13 cellular contexts compared by ENCODE assay signal in genomic region chr14:60188115-60188514, GRCh38. TPM values are rescaled to one million over a fixed set of nuclear protein-coding genes. Genes with fewer than 3 reads are reported as not detected.
DNase-seq lines count a peak whose midpoint lies in the region; ATAC-seq, FAIRE-seq and TF ChIP-seq lines count a peak whose summit lies in the region.
"Had no signal": no experiment of that assay in that cellular context is flagged by ENCODE, and none has a peak within 500 bp of the region (broad histone marks: within the 10 kb centered on the region; RNA-seq: fewer than 3 reads in every experiment).

No MANE protein-coding gene starts in this region.

- RAD21 ChIA-PET in GM12878 (lab: Charles Lee; ENCODE audit: unreplicated experiment), result interaction anchor here (0.6 to 11.0 kb wide), 14 partner anchors 8 to 438 kb away, joined by 3 to 153 read pairs (median 4); no protein-coding TSS in a partner anchor

- no TSS peak for BruUV-seq in GM12878 (replicated peaks; lab: Mats Ljungman, UMichigan)

- intact Hi-C loops in GM12878 (cut with micrococcal nuclease; ENCODE audit: unreplicated experiment), result loop anchor here (1.0 to 5.0 kb wide), 2 partner anchors 139 to 374 kb away; no protein-coding TSS in a partner anchor
- intact Hi-C loops in stomach (cut with DNase I; ENCODE audit: low total_unique reads), result loop anchor here (10.0 kb wide), 1 partner anchor 123 kb away; no protein-coding TSS in a partner anchor
- intact Hi-C loops in posterior vena cava (cut with DNase I), result loop anchor here (5.0 to 10.0 kb wide), 2 partner anchors 123 to 221 kb away; no protein-coding TSS in a partner anchor

- TF ChIP-seq POLR2A in GM12878 (IDR thresholded peaks at IDR 0.05; ENCODE audit: low read depth, low read length) (no peak), tibial nerve (IDR thresholded peaks at IDR 0.05) (no peak), stomach (IDR thresholded peaks at IDR 0.05) (no peak)

- H3K4me3 ChIP-seq in cardiac muscle cell (no peak overlapping the region), right atrium auricular region (no peak overlapping the region), Loucy (ENCODE audit: low read length, poor library complexity, severe bottlenecking) (no peak overlapping the region), GM12878 (no peak overlapping the region), tibial nerve (no peak overlapping the region), stomach (no peak overlapping the region)
- H3K4me3 ChIP-seq: HAP-1 had no signal

- SMC1A ChIA-PET in GM12878 (lab: Charles Lee; ENCODE audit: uncharacterized antibody, unreplicated experiment), result interaction anchor here (0.7 to 12.2 kb wide), 16 partner anchors 10 to 969 kb away, joined by 3 to 199 read pairs (median 10); partner anchors contain the start of gene PPM1A

- FAIRE-seq in GM12878 (lab: Jason Lieb, UNC), result no peak

- H3K27ac ChIP-seq in cardiac muscle cell, result no peak overlapping the region
- H3K27ac ChIP-seq in right atrium auricular region, result no peak overlapping the region
- H3K27ac ChIP-seq in GM12878 (ENCODE audit: control insufficient read depth, insufficient read depth), result no peak overlapping the region
- H3K27ac ChIP-seq in tibial nerve, result no peak overlapping the region
- no peak overlapping the region for H3K27ac ChIP-seq in stomach

- no peaks in the 10 kb centered on the region for H3K79me2 ChIP-seq in Loucy (ENCODE audit: insufficient read depth, low read length)
- no peaks in the 10 kb centered on the region for H3K79me2 ChIP-seq in GM12878 (ENCODE audit: control insufficient read depth, insufficient read depth, low read length)

- 30% methylated on average over 3 of the region's 3 CpGs for WGBS in GM12878 (ENCODE audit: insufficient coverage, insufficient replicate concordance, low lambda C conversion rate, missing lambda C conversion rate)
- 40 to 53% methylated on average over 3 of the region's 3 CpGs for WGBS in tibial nerve, 2 donors
- 56 to 67% (median 58%) methylated on average over 3 of the region's 3 CpGs for WGBS in stomach, 5 donors

- H3K36me3 ChIP-seq in cardiac muscle cell (no peaks in the 10 kb centered on the region), right atrium auricular region (no peaks in the 10 kb centered on the region), Loucy (ENCODE audit: insufficient read depth, low read length) (no peaks in the 10 kb centered on the region), GM12878 (ENCODE audit: control insufficient read depth in 2 of 2, insufficient read depth in 2 of 2, low read length in 1 of 2) (no peaks in the 10 kb centered on the region), tibial nerve (no peaks in the 10 kb centered on the region), stomach (no peaks in the 10 kb centered on the region)
- H3K36me3 ChIP-seq: HAP-1 had no signal

- DNase-seq in cardiac muscle cell (ENCODE audit: low read depth in 1 of 2, low spot score in 1 of 2) (peak in 1 of 2 donors; percentile 15), right atrium auricular region (ENCODE audit: low spot score) (no peak), GM12878 (ENCODE audit: low read depth, low spot score) (no peak), tibial nerve (ENCODE audit: low spot score in 2 of 2) (no peak), stomach (no peak), posterior vena cava (ENCODE audit: low spot score) (no peak)
- no peak for DNase-seq in stimulated activated naive CD4-positive, alpha-beta T cell (lab: John Stamatoyannopoulos, UW)
- DNase-seq: CD4-positive, alpha-beta memory T cell; natural killer cell; NCI-H345; substantia nigra had no signal

- CTCF ChIA-PET in GM12878 (lab: Yijun Ruan, JAX), result interaction anchor here (0.6 to 12.5 kb wide), 23 partner anchors 9 to 1613 kb away, joined by 3 to 231 read pairs (median 5); partner anchors contain the start of gene DHRS7

- H3K4me2 ChIP-seq in Loucy (ENCODE audit: low read depth, low read length, poor library complexity, severe bottlenecking) (no peak overlapping the region), GM12878 (ENCODE audit: control insufficient read depth, insufficient read depth) (no peak overlapping the region)

- H3K9ac ChIP-seq in Loucy (ENCODE audit: low read depth, low read length, poor library complexity, severe bottlenecking), result no peak overlapping the region
- no peak overlapping the region for H3K9ac ChIP-seq in GM12878 (ENCODE audit: control insufficient read depth, insufficient read depth, low read length)

- H3K9me2 ChIP-seq in Loucy (replicated peaks; ENCODE audit: low read depth, low read length), result no peaks in the 10 kb centered on the region

- no peaks in the 10 kb centered on the region for H3K4me1 ChIP-seq in cardiac muscle cell (ENCODE audit: low read depth)
- H3K4me1 ChIP-seq in right atrium auricular region, result peaks cover 0 to 5% of the 10 kb centered on the region in 2 donors
- peaks cover 6% of the 10 kb centered on the region for H3K4me1 ChIP-seq in Loucy (ENCODE audit: insufficient read depth, low read length, poor library complexity, severe bottlenecking)
- H3K4me1 ChIP-seq in GM12878 (ENCODE audit: control insufficient read depth, insufficient read depth, low read length), result peaks cover 19% of the 10 kb centered on the region
- H3K4me1 ChIP-seq in tibial nerve, result peaks cover 0 to 9% (median 0%) of the 10 kb centered on the region in 4 donors
- H3K4me1 ChIP-seq in stomach, result peaks cover 0 to 27% (median 4%) of the 10 kb centered on the region in 4 donors

- no peak overlapping the region for H2AFZ ChIP-seq in Loucy (ENCODE audit: low read length)
- no peak overlapping the region for H2AFZ ChIP-seq in GM12878 (ENCODE audit: control insufficient read depth, low read depth, low read length)

- POLR2A ChIA-PET in GM12878 (lab: Charles Lee), result interaction anchor here (0.6 to 1.3 kb wide), 2 partner anchors 59 to 140 kb away, joined by 3 to 8 read pairs; no protein-coding TSS in a partner anchor

- H3F3A ChIP-seq in Loucy (ENCODE audit: low read depth), result no peaks in the 10 kb centered on the region

- TF ChIP-seq RAD21 in GM12878 (IDR thresholded peaks at IDR 0.05; ENCODE audit: insufficient read depth, low read depth, low read length), result peak; percentile 79

- in situ Hi-C loops in GM12878 (cut with MboI), result loop anchor here (5.0 kb wide), 4 partner anchors 126 to 556 kb away; no protein-coding TSS in a partner anchor

- TF ChIP-seq CTCF in cardiac muscle cell (IDR thresholded peaks at IDR 0.05; ENCODE audit: low read depth, low read length) (peak; percentile 9), right atrium auricular region (IDR thresholded peaks at IDR 0.05) (peak in 1 of 2 donors; percentile 25), Loucy (conservative IDR thresholded peaks at IDR 0.05; ENCODE audit: low read length) (peak; percentile 59), GM12878 (IDR thresholded peaks at IDR 0.05 in 2 of 3, conservative IDR thresholded peaks at IDR 0.05 in 1 of 3; ENCODE audit: control insufficient read depth in 2 of 3, extremely low read depth in 1 of 3, insufficient read depth in 1 of 3, low read depth in 3 of 3, low read length in 3 of 3) (peak; percentile 27 to 51 (median 36); a peak in 4 of 6 replicates), tibial nerve (IDR thresholded peaks at IDR 0.05) (no peak), stomach (IDR thresholded peaks at IDR 0.05) (no peak)

- ATAC-seq in GM12878, result peak; percentile 50
- ATAC-seq: natural killer cell had no signal

- H3K9me3 ChIP-seq in cardiac muscle cell (ENCODE audit: low read depth) (no peaks in the 10 kb centered on the region), right atrium auricular region (no peaks in the 10 kb centered on the region), Loucy (ENCODE audit: insufficient read depth, low read depth, low read length) (no peaks in the 10 kb centered on the region), GM12878 (replicated peaks; ENCODE audit: control insufficient read depth, insufficient read depth, low read length) (no peaks in the 10 kb centered on the region), tibial nerve (no peaks in the 10 kb centered on the region), stomach (no peaks in the 10 kb centered on the region)
- H3K9me3 ChIP-seq: HAP-1 had no signal

- H4K20me1 ChIP-seq in Loucy (ENCODE audit: insufficient read depth, low read length, poor library complexity, severe bottlenecking) (no peaks in the 10 kb centered on the region), GM12878 (ENCODE audit: control insufficient read depth, insufficient read depth) (no peaks in the 10 kb centered on the region)

- no peak for TF ChIP-seq EP300 in GM12878 (IDR thresholded peaks at IDR 0.05; ENCODE audit: borderline replicate concordance in 1 of 2, control insufficient read depth in 1 of 2, low read depth in 2 of 2, low read length in 2 of 2)
- no peak for TF ChIP-seq EP300 in tibial nerve (IDR thresholded peaks at IDR 0.05)
- no peak for TF ChIP-seq EP300 in stomach (IDR thresholded peaks at IDR 0.05)

- no peaks in the 10 kb centered on the region for H3K27me3 ChIP-seq in cardiac muscle cell
- no peaks in the 10 kb centered on the region for H3K27me3 ChIP-seq in right atrium auricular region
- H3K27me3 ChIP-seq in Loucy (ENCODE audit: insufficient read depth, low read length, poor library complexity, severe bottlenecking), result no peaks in the 10 kb centered on the region
- H3K27me3 ChIP-seq in GM12878 (replicated peaks in 1 of 2; ENCODE audit: control insufficient read depth in 2 of 2, insufficient read depth in 2 of 2, low read length in 1 of 2), result no peaks in the 10 kb centered on the region
- no peaks in the 10 kb centered on the region for H3K27me3 ChIP-seq in tibial nerve
- no peaks in the 10 kb centered on the region for H3K27me3 ChIP-seq in stomach

RNA-seq across cellular contexts. Expression of gene DHRS7, which starts 22.9 kb away (rescaled TPM):
- 24.1 and 32.3 TPM in 2 replicates for total RNA-seq in cardiac muscle cell
- polyA plus RNA-seq in cardiac muscle cell, result 36.4 and 61.6 TPM in 2 replicates
- 10 to 100 TPM; 57.6 to 71.8 TPM for total RNA-seq in right atrium auricular region
- 83.0 and 83.5 TPM in 2 replicates for total RNA-seq in GM12878 (2013; cell fraction: nucleolus; rRNA removed)
- total RNA-seq in GM12878 (2014; rRNA removed), result 74.0 and 75.8 TPM in 2 replicates
- total RNA-seq in GM12878 (2014; rRNA removed; fragmentation: Illumina TruSeq; extraction: Trizol), result 58.5 and 59.1 TPM in 2 replicates
- 58.8 and 60.7 TPM in 2 replicates for total RNA-seq in GM12878 (2021)
- polyA plus RNA-seq in GM12878 (2011; ENCODE audit: low read depth), result 51.5 TPM
- 55.0 and 56.9 TPM in 2 replicates for polyA plus RNA-seq in GM12878 (2011; rRNA removed)
- polyA plus RNA-seq in GM12878 (2011; cell fraction: cytosol; rRNA removed), result 39.1 and 39.5 TPM in 2 replicates
- 30.7 and 34.7 TPM in 2 replicates for polyA plus RNA-seq in GM12878 (2011; cell fraction: nucleus; rRNA removed)
- polyA plus RNA-seq in GM12878 (2012), result 54.3 and 60.3 TPM in 2 replicates
- 63.6 and 85.6 TPM in 2 replicates for polyA plus RNA-seq in GM12878 (2014; fragmentation: Illumina TruSeq; extraction: Trizol)
- polyA plus RNA-seq in GM12878 (2014; fragmentation: Nextera tagmentation; extraction: Ambion mirVana), result 10 to 100 TPM; 59.1 to 66.1 TPM
- 56.6 and 60.8 TPM in 2 replicates for polyA plus RNA-seq in GM12878 (2014; rRNA removed)
- 10 to 100 TPM; 98.0 to 99.8 TPM for polyA plus RNA-seq in GM12878 (2016; fragmentation: Nextera tagmentation; extraction: Ambion mirVana)
- 25.6 and 33.3 TPM in 2 replicates for polyA minus RNA-seq in GM12878 (2011; rRNA and poly(A)+ RNA removed)
- polyA minus RNA-seq in GM12878 (2011; cell fraction: cytosol; rRNA and poly(A)+ RNA removed), result 11.8 and 18.3 TPM in 2 replicates
- 25.0 and 32.4 TPM in 2 replicates for polyA minus RNA-seq in GM12878 (2011; cell fraction: nucleus; rRNA and poly(A)+ RNA removed)
- total RNA-seq in tibial nerve, result 100 to 1,000 TPM in 1 of 4 donors, 10 to 100 TPM in 3; 77.1 to 126 (median 85.6) TPM
- total RNA-seq in stomach, result 100 to 1,000 TPM in 4 of 5 donors, 10 to 100 TPM in 1; 60.7 to 322 (median 158) TPM
- 10 to 100 TPM; 26.6 to 45.9 (median 38.9) TPM for polyA plus RNA-seq in stomach
- 10 to 100 TPM; 58.3 to 63.9 TPM for total RNA-seq in posterior vena cava

Comparison
In these comparisons a context has a peak if more than half of its experiments do, and no peak if none do; other contexts are left out.
1. CTCF ChIP-seq: peak in cardiac muscle cell (single experiment), Loucy (single experiment) and GM12878 (3 of 3); none in tibial nerve (0 of 5) and stomach (0 of 7).